Comparison of ENCODE assay signal across 1 cellular context in genomic region chr6:54191460-54191859, GRCh38.
TF ChIP-seq lines count a peak whose summit lies in the region.

No MANE protein-coding gene starts in this region.

TF ChIP-seq in WTC11, 78 proteins besides CTCF, POLR2A, EP300 and RAD21 (continued from another document):
- no peak for TF ChIP-seq E2F1 (CRISPR knock-in tag; IDR thresholded peaks at IDR 0.05)
- no peak for TF ChIP-seq ZNF281 (CRISPR knock-in tag; IDR thresholded peaks at IDR 0.05)
- TF ChIP-seq, protein P1, sequence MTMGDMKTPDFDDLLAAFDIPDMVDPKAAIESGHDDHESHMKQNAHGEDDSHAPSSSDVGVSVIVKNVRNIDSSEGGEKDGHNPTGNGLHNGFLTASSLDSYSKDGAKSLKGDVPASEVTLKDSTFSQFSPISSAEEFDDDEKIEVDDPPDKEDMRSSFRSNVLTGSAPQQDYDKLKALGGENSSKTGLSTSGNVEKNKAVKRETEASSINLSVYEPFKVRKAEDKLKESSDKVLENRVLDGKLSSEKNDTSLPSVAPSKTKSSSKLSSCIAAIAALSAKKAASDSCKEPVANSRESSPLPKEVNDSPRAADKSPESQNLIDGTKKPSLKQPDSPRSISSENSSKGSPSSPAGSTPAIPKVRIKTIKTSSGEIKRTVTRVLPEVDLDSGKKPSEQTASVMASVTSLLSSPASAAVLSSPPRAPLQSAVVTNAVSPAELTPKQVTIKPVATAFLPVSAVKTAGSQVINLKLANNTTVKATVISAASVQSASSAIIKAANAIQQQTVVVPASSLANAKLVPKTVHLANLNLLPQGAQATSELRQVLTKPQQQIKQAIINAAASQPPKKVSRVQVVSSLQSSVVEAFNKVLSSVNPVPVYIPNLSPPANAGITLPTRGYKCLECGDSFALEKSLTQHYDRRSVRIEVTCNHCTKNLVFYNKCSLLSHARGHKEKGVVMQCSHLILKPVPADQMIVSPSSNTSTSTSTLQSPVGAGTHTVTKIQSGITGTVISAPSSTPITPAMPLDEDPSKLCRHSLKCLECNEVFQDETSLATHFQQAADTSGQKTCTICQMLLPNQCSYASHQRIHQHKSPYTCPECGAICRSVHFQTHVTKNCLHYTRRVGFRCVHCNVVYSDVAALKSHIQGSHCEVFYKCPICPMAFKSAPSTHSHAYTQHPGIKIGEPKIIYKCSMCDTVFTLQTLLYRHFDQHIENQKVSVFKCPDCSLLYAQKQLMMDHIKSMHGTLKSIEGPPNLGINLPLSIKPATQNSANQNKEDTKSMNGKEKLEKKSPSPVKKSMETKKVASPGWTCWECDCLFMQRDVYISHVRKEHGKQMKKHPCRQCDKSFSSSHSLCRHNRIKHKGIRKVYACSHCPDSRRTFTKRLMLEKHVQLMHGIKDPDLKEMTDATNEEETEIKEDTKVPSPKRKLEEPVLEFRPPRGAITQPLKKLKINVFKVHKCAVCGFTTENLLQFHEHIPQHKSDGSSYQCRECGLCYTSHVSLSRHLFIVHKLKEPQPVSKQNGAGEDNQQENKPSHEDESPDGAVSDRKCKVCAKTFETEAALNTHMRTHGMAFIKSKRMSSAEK (CRISPR knock-in tag; IDR thresholded peaks at IDR 0.05; ENCODE audit: borderline replicate concordance), result no peak
- no peak for TF ChIP-seq CREM (CRISPR knock-in tag; IDR thresholded peaks at IDR 0.05)
- TF ChIP-seq JUN (CRISPR knock-in tag; IDR thresholded peaks at IDR 0.05), result no peak
- no peak for TF ChIP-seq SP1 (CRISPR knock-in tag; conservative IDR thresholded peaks at IDR 0.05)
- no peak for TF ChIP-seq CREB1 (CRISPR knock-in tag; IDR thresholded peaks at IDR 0.05)
- TF ChIP-seq, protein P2, sequence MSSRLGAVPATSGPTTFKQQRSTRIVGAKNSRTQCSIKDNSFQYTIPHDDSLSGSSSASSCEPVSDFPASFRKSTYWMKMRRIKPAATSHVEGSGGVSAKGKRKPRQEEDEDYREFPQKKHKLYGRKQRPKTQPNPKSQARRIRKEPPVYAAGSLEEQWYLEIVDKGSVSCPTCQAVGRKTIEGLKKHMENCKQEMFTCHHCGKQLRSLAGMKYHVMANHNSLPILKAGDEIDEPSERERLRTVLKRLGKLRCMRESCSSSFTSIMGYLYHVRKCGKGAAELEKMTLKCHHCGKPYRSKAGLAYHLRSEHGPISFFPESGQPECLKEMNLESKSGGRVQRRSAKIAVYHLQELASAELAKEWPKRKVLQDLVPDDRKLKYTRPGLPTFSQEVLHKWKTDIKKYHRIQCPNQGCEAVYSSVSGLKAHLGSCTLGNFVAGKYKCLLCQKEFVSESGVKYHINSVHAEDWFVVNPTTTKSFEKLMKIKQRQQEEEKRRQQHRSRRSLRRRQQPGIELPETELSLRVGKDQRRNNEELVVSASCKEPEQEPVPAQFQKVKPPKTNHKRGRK (CRISPR knock-in tag; IDR thresholded peaks at IDR 0.05; ENCODE audit: borderline replicate concordance), result no peak
- TF ChIP-seq ATF1 (CRISPR knock-in tag; IDR thresholded peaks at IDR 0.05), result no peak
